ENCODE assay signal across 9 cellular contexts in the genomic region with DNA sequence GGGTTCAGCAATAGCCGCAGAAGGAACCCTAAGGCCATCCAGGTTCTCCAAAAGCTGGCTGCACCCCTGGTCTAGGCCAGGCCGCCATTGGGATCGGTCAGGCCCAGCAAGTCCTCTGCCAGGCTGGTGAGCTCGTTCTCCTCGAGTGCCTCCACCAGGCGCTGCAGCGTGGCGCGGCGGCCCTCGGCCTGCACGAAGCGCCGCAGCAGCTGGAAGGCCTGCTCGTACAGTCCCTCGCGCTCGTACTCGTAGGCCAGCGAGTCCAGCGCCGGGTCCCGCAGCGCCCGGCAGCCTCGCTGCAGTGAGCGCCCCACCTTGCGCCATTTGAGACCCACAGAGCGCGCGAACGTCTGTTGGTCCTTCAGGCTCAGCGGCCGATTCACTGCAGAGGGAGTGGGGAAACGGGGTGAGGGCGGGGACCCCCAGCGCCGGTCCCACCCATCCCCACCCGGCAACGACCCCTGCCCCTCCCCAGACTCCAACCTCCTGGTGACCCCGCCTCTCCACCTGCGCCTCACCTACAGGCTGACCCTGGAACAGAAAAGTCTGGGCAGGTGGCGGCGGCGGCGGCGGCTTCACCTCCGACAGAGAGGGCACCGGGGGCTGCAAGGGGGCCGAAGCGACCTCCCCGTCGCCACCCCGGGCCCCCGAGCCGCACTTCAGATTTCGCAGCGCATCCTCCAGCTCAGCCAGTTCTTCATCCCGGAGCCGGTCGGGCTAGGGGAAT. TPM values are rescaled to one million over a fixed set of nuclear protein-coding genes. Genes with fewer than 3 reads are reported as not detected.
A peak's percentile ranks its signal among the peaks of the same experiment; 100 is the strongest.
DNase-seq lines count a peak whose midpoint lies in the region; ATAC-seq, FAIRE-seq and TF ChIP-seq lines count a peak whose summit lies in the region.
"Had no signal": no experiment of that assay in that cellular context is flagged by ENCODE, and none has a peak within 500 bp of the region (broad histone marks: within the 10 kb centered on the region; RNA-seq: fewer than 3 reads in every experiment).

No MANE protein-coding gene starts in this region.

- H3K9me1 ChIP-seq in keratinocyte (ENCODE audit: control insufficient read depth, extremely low read depth, insufficient read depth, low read length): peaks cover 3% of the 10 kb centered on the region

- ATAC-seq in heart left ventricle (no peak), left cardiac atrium (no peak), HG02610 (IDR thresholded peaks at IDR 0.05; ENCODE audit: unreplicated experiment) (no peak)
- no peak for ATAC-seq in activated CD8-positive, alpha-beta T cell treated with anti-CD3 and anti-CD28 coated beads, Interleukin-2, amount 10 ng/mL, durations not matched to agents 7 days and 5 days

- peaks cover 35% of the 10 kb centered on the region for H3K36me3 Mint-ChIP-seq in activated CD8-positive, alpha-beta T cell treated with anti-CD3 and anti-CD28 coated beads, Interleukin-2, amount 10 ng/mL, durations not matched to agents 7 days and 5 days (ENCODE audit: low read depth)

- dilution Hi-C loops in keratinocyte (cut with MboI; ENCODE audit: extremely low pct_ligation_motif_present, low sequenced_read_pairs): no loop called here

- TF ChIP-seq CTCF in heart left ventricle (IDR thresholded peaks at IDR 0.05): no peak
- TF ChIP-seq CTCF in keratinocyte (optimal IDR thresholded peaks at IDR 0.05 in 1 of 3, IDR thresholded peaks at IDR 0.05 in 1 of 3, conservative IDR thresholded peaks at IDR 0.05 in 1 of 3; ENCODE audit: extremely low read depth in 1 of 3, insufficient read depth in 2 of 3, low read length in 3 of 3): no peak

- POLR2A ChIA-PET in activated CD8-positive, alpha-beta T cell treated with anti-CD3 and anti-CD28 coated beads, Interleukin-2, amount 10 ng/mL, durations not matched to agents 7 days and 5 days (lab: Charles Lee): interaction anchor here (0.6 to 1.2 kb wide), 6 partner anchors 10 to 181 kb away, joined by 3 to 5 read pairs (median 3); partner anchors contain the start of gene HSF4

- peak overlapping the region; percentile 41 for H3K4me2 ChIP-seq in keratinocyte (ENCODE audit: control insufficient read depth, extremely low read depth, insufficient read depth, low read depth, low read length)

- H3K27ac ChIP-seq in heart left ventricle: no peak overlapping the region
- no peak overlapping the region for H3K27ac ChIP-seq in keratinocyte (ENCODE audit: control insufficient read depth, insufficient read depth, low read length)
- H3K27ac ChIP-seq in thymus (ENCODE audit: low read depth): no peak overlapping the region

- intact Hi-C loops in heart left ventricle (cut with DNase I): loop anchor here in 8 of 10 donors (1.0 to 10.0 kb wide), 7 partner anchors 47 to 260 kb away; partner anchors contain the start of genes CBFB (in 1 of the 8) and PHAF1 (in 1 of the 8)
- intact Hi-C loops in left cardiac atrium (cut with DNase I): loop anchor here (1.0 to 5.0 kb wide), 3 partner anchors 177 to 197 kb away; no protein-coding TSS in a partner anchor

- no peak for TF ChIP-seq POLR2A in heart left ventricle (IDR thresholded peaks at IDR 0.05)

- H3K9ac ChIP-seq in keratinocyte (ENCODE audit: control insufficient read depth, extremely low read depth, insufficient read depth, low read length): no peak overlapping the region

- H3K4me3 Mint-ChIP-seq in activated CD8-positive, alpha-beta T cell treated with anti-CD3 and anti-CD28 coated beads, Interleukin-2, amount 10 ng/mL, durations not matched to agents 7 days and 5 days: peak overlapping the region; percentile 69

- CTCF ChIA-PET in activated CD8-positive, alpha-beta T cell treated with anti-CD3 and anti-CD28 coated beads, Interleukin-2, amount 10 ng/mL, durations not matched to agents 7 days and 5 days (lab: Charles Lee): interaction anchor here (0.5 to 6.9 kb wide), 82 partner anchors 9 to 282 kb away, joined by 3 to 149 read pairs (median 6); partner anchors contain the start of genes CBFB, CES4A, CIAO2B and FHOD1

- no peaks in the 10 kb centered on the region for H3K9me3 Mint-ChIP-seq in activated CD8-positive, alpha-beta T cell treated with anti-CD3 and anti-CD28 coated beads, Interleukin-2, amount 10 ng/mL, durations not matched to agents 7 days and 5 days (ENCODE audit: insufficient read depth)

- H3K27ac Mint-ChIP-seq in activated CD8-positive, alpha-beta T cell treated with anti-CD3 and anti-CD28 coated beads, Interleukin-2, amount 10 ng/mL, durations not matched to agents 7 days and 5 days: no peak overlapping the region

- H2AFZ ChIP-seq in keratinocyte (ENCODE audit: control insufficient read depth, low read length): no peak overlapping the region

- peaks cover 0 to 44% (median 25%) of the 10 kb centered on the region in 12 donors for H3K4me1 ChIP-seq in heart left ventricle
- H3K4me1 ChIP-seq in keratinocyte (ENCODE audit: control insufficient read depth, extremely low read depth, insufficient read depth, low read length): peaks cover 11% of the 10 kb centered on the region
- peaks cover 21% of the 10 kb centered on the region for H3K4me1 ChIP-seq in thymus (ENCODE audit: control insufficient read depth, insufficient read depth, low read length)

- H3K4me3 ChIP-seq in heart left ventricle (peak overlapping the region in 9 of 12 donors; percentile 14 to 40 (median 18)), keratinocyte (ENCODE audit: control insufficient read depth in 2 of 3, extremely low read depth in 1 of 3, insufficient read depth in 2 of 3, low read depth in 1 of 3, low read length in 3 of 3) (no peak overlapping the region), thymus (ENCODE audit: low read length) (peak overlapping the region; percentile 34)

- H3K9me3 ChIP-seq in heart left ventricle (no peaks in the 10 kb centered on the region), keratinocyte (ENCODE audit: control insufficient read depth, low read depth, low read length) (no peaks in the 10 kb centered on the region), thymus (ENCODE audit: control insufficient read depth) (peaks cover 3% of the 10 kb centered on the region)

- 17 to 39% (median 34%) methylated on average over 19 to 61 of the region's 61 CpGs for WGBS in heart left ventricle, 4 donors
- 48% methylated on average over 61 of the region's 61 CpGs for whole genome bisulfite sequencing in thymus

- H3K4me1 Mint-ChIP-seq in activated CD8-positive, alpha-beta T cell treated with anti-CD3 and anti-CD28 coated beads, Interleukin-2, amount 10 ng/mL, durations not matched to agents 7 days and 5 days (ENCODE audit: low read depth): peaks cover 67% of the 10 kb centered on the region

- peaks cover 7% of the 10 kb centered on the region for H4K20me1 ChIP-seq in keratinocyte (ENCODE audit: control insufficient read depth, extremely low read depth, insufficient read depth, low read length)

- H3K27me3 Mint-ChIP-seq in activated CD8-positive, alpha-beta T cell treated with anti-CD3 and anti-CD28 coated beads, Interleukin-2, amount 10 ng/mL, durations not matched to agents 7 days and 5 days (ENCODE audit: low read depth): peaks cover 3% of the 10 kb centered on the region

- H3K27me3 ChIP-seq in heart left ventricle (peaks cover 0 to 17% (median 0%) of the 10 kb centered on the region in 9 donors), keratinocyte (ENCODE audit: control insufficient read depth, extremely low read depth, insufficient read depth, low read length) (no peaks in the 10 kb centered on the region), thymus (ENCODE audit: control insufficient read depth, insufficient read depth) (peaks cover 47% of the 10 kb centered on the region)

- no peak for FAIRE-seq in keratinocyte (lab: Jason Lieb, UNC)

- H3K36me3 ChIP-seq in heart left ventricle (peaks cover 0 to 5% (median 0%) of the 10 kb centered on the region in 9 donors), keratinocyte (ENCODE audit: control insufficient read depth in 2 of 2, extremely low read depth in 1 of 2, insufficient read depth in 2 of 2, low read length in 2 of 2) (peaks cover 0 to 5% of the 10 kb centered on the region in 2 experiments), thymus (ENCODE audit: control insufficient read depth, insufficient read depth) (peaks cover 4% of the 10 kb centered on the region)

- DNase-seq in heart left ventricle (peak in 1 of 5 donors; percentile 63), left cardiac atrium (no peak), keratinocyte (ENCODE audit: low read depth, low spot score) (no peak), midbrain (lab: John Stamatoyannopoulos, UW) (no peak)
- no peak for DNase-seq in activated CD8-positive, alpha-beta T cell treated with anti-CD3 and anti-CD28 coated beads, Interleukin-2, amount 10 ng/mL, durations not matched to agents 7 days and 5 days
- DNase-seq in stimulated activated naive CD4-positive, alpha-beta T cell treated with Interleukin-2 at 50 U/mL for 16 hours (lab: John Stamatoyannopoulos, UW): no peak

- H3K79me2 ChIP-seq in keratinocyte (ENCODE audit: control insufficient read depth, insufficient read depth, low read length): no peaks in the 10 kb centered on the region

RNA-seq across cellular contexts. Expression of gene B3GNT9, which starts 3.9 kb away (rescaled TPM):
- total RNA-seq in heart left ventricle (10 to 100 TPM in 5 of 9 donors, 1 to 10 TPM in 4; 8.6 to 17.5 (median 11.9) TPM), left cardiac atrium (10 to 100 TPM; 11.3 to 15.1 TPM)
- polyA plus RNA-seq in heart left ventricle (10 to 100 TPM in 1 of 2 donors, 1 to 10 TPM in 1; 6.4 to 16.9 TPM), keratinocyte (2.6 to 5.4 TPM (median 3.9 TPM) in 3 replicates), thymus (3.2 TPM)
- 1 to 10 TPM; 6.6 to 7.2 TPM for total RNA-seq in activated CD8-positive, alpha-beta T cell treated with anti-CD3 and anti-CD28 coated beads, Interleukin-2, amount 10 ng/mL, durations not matched to agents 7 days and 5 days
- polyA plus RNA-seq in keratinocyte (2011; ENCODE audit: low read depth): 0.91 TPM
- 2.2 and 3.6 TPM in 2 replicates for polyA plus RNA-seq in keratinocyte (2011; cell fraction: cytosol; rRNA removed)
- 4.5 and 7.3 TPM in 2 replicates for polyA plus RNA-seq in keratinocyte (2011; cell fraction: nucleus; rRNA removed)
- polyA plus RNA-seq in keratinocyte (2012; ENCODE audit: low replicate concordance): 3.0 and 4.1 TPM in 2 replicates
- polyA minus RNA-seq in keratinocyte: 2.3 to 4.8 TPM (median 3.6 TPM) in 3 replicates
- polyA minus RNA-seq in keratinocyte (2011; cell fraction: cytosol; rRNA and poly(A)+ RNA removed): 5.9 TPM
- polyA minus RNA-seq in keratinocyte (2011; cell fraction: nucleus; rRNA and poly(A)+ RNA removed): 3.9 and 6.3 TPM in 2 replicates
- total RNA-seq: G401 had no signal

RNA-seq across cellular contexts. Expression of gene TRADD, which starts 5.0 kb away (rescaled TPM):
- total RNA-seq in heart left ventricle: 10 to 100 TPM in 4 of 9 donors, 1 to 10 TPM in 5; 4.7 to 14.3 (median 8.4) TPM
- 10 to 100 TPM in 1 of 2 donors, 1 to 10 TPM in 1; 6.8 to 16.2 TPM for polyA plus RNA-seq in heart left ventricle
- total RNA-seq in left cardiac atrium: 10 to 100 TPM; 10.6 to 11.1 TPM
- 10 to 100 TPM; 39.2 to 40.7 TPM for total RNA-seq in activated CD8-positive, alpha-beta T cell treated with anti-CD3 and anti-CD28 coated beads, Interleukin-2, amount 10 ng/mL, durations not matched to agents 7 days and 5 days
- polyA plus RNA-seq in keratinocyte: 12.5 to 25.0 TPM (median 12.5 TPM) in 3 replicates
- polyA plus RNA-seq in keratinocyte (2011; ENCODE audit: low read depth): 6.9 TPM
- polyA plus RNA-seq in keratinocyte (2011; cell fraction: cytosol; rRNA removed): 7.4 and 16.8 TPM in 2 replicates
- polyA plus RNA-seq in keratinocyte (2011; cell fraction: nucleus; rRNA removed): 21.3 and 27.2 TPM in 2 replicates
- 15.4 and 19.7 TPM in 2 replicates for polyA plus RNA-seq in keratinocyte (2012; ENCODE audit: low replicate concordance)
- 3.5 to 8.6 TPM (median 7.0 TPM) in 3 replicates for polyA minus RNA-seq in keratinocyte
- 20.7 TPM for polyA minus RNA-seq in keratinocyte (2011; cell fraction: cytosol; rRNA and poly(A)+ RNA removed)
- 10.0 and 11.5 TPM in 2 replicates for polyA minus RNA-seq in keratinocyte (2011; cell fraction: nucleus; rRNA and poly(A)+ RNA removed)
- polyA plus RNA-seq in thymus: 33.9 TPM

RNA-seq across cellular contexts. Expression of gene FBXL8, which starts 5.0 kb away (rescaled TPM):
- total RNA-seq in heart left ventricle (10 to 100 TPM in 1 of 9 donors, 1 to 10 TPM in 8; 5.0 to 13.4 (median 7.2) TPM), left cardiac atrium (1 to 10 TPM; 8.0 to 8.5 TPM)
- polyA plus RNA-seq in heart left ventricle (1 to 10 TPM; 5.4 to 9.2 TPM), keratinocyte (3.0 to 6.0 TPM (median 4.0 TPM) in 3 replicates), thymus (12.0 TPM)
- total RNA-seq in activated CD8-positive, alpha-beta T cell treated with anti-CD3 and anti-CD28 coated beads, Interleukin-2, amount 10 ng/mL, durations not matched to agents 7 days and 5 days: 10 to 100 TPM; 22.7 to 24.8 TPM
- 1.4 TPM for polyA plus RNA-seq in keratinocyte (2011; ENCODE audit: low read depth)
- 1.1 and 3.0 TPM in 2 replicates for polyA plus RNA-seq in keratinocyte (2011; cell fraction: cytosol; rRNA removed)
- polyA plus RNA-seq in keratinocyte (2011; cell fraction: nucleus; rRNA removed): 25.3 and 44.1 TPM in 2 replicates
- polyA plus RNA-seq in keratinocyte (2012; ENCODE audit: low replicate concordance): 4.0 and 4.9 TPM in 2 replicates
- polyA minus RNA-seq in keratinocyte: 1.3 to 2.0 TPM (median 1.3 TPM) in 3 replicates
- 4.6 TPM for polyA minus RNA-seq in keratinocyte (2011; cell fraction: cytosol; rRNA and poly(A)+ RNA removed)
- 8.6 and 11.6 TPM in 2 replicates for polyA minus RNA-seq in keratinocyte (2011; cell fraction: nucleus; rRNA and poly(A)+ RNA removed)

RNA-seq across cellular contexts. Expression of gene HSF4, which starts 9.8 kb away (rescaled TPM):
- total RNA-seq in heart left ventricle (10 to 100 TPM; 11.6 to 62.4 (median 35.4) TPM), left cardiac atrium (10 to 100 TPM; 24.3 to 48.1 TPM)
- polyA plus RNA-seq in heart left ventricle (10 to 100 TPM in 1 of 2 donors, 1 to 10 TPM in 1; 5.9 to 62.5 TPM), keratinocyte (4.3 to 10.7 TPM (median 4.9 TPM) in 3 replicates), thymus (50.8 TPM)
- 10 to 100 TPM; 31.5 to 34.4 TPM for total RNA-seq in activated CD8-positive, alpha-beta T cell treated with anti-CD3 and anti-CD28 coated beads, Interleukin-2, amount 10 ng/mL, durations not matched to agents 7 days and 5 days
- polyA plus RNA-seq in keratinocyte (2011; ENCODE audit: low read depth): 7.2 TPM
- 0.69 and 0.79 TPM in 2 replicates for polyA plus RNA-seq in keratinocyte (2011; cell fraction: cytosol; rRNA removed)
- polyA plus RNA-seq in keratinocyte (2011; cell fraction: nucleus; rRNA removed): 63.1 and 85.5 TPM in 2 replicates
- polyA plus RNA-seq in keratinocyte (2012; ENCODE audit: low replicate concordance): 5.2 and 10.5 TPM in 2 replicates
- 3.3 to 6.5 TPM (median 3.7 TPM) in 3 replicates for polyA minus RNA-seq in keratinocyte
- 5.0 TPM for polyA minus RNA-seq in keratinocyte (2011; cell fraction: cytosol; rRNA and poly(A)+ RNA removed)
- 5.1 and 7.1 TPM in 2 replicates for polyA minus RNA-seq in keratinocyte (2011; cell fraction: nucleus; rRNA and poly(A)+ RNA removed)

RNA-seq across cellular contexts. Expression of gene NOL3, which starts 15.6 kb away (rescaled TPM):
- 100 to 1,000 TPM in 1 of 9 donors, 10 to 100 TPM in 8; 64.9 to 119 (median 77.4) TPM for total RNA-seq in heart left ventricle
- polyA plus RNA-seq in heart left ventricle: 100 to 1,000 TPM; 112 to 121 TPM
- 10 to 100 TPM; 58.6 to 80.5 TPM for total RNA-seq in left cardiac atrium
- total RNA-seq in activated CD8-positive, alpha-beta T cell treated with anti-CD3 and anti-CD28 coated beads, Interleukin-2, amount 10 ng/mL, durations not matched to agents 7 days and 5 days: 1 to 10 TPM; 7.4 to 8.2 TPM
- polyA plus RNA-seq in keratinocyte: 10.5 to 18.1 TPM (median 16.8 TPM) in 3 replicates
- 21.7 TPM for polyA plus RNA-seq in keratinocyte (2011; ENCODE audit: low read depth)
- 7.2 and 11.5 TPM in 2 replicates for polyA plus RNA-seq in keratinocyte (2011; cell fraction: cytosol; rRNA removed)
- polyA plus RNA-seq in keratinocyte (2011; cell fraction: nucleus; rRNA removed): 55.7 and 63.3 TPM in 2 replicates
- 15.0 and 33.9 TPM in 2 replicates for polyA plus RNA-seq in keratinocyte (2012; ENCODE audit: low replicate concordance)
- polyA minus RNA-seq in keratinocyte: 4.8 to 13.2 TPM (median 7.5 TPM) in 3 replicates
- polyA minus RNA-seq in keratinocyte (2011; cell fraction: cytosol; rRNA and poly(A)+ RNA removed): 8.4 TPM
- 4.7 and 6.0 TPM in 2 replicates for polyA minus RNA-seq in keratinocyte (2011; cell fraction: nucleus; rRNA and poly(A)+ RNA removed)
- 28.2 TPM for polyA plus RNA-seq in thymus

Comparison
In these comparisons a context has a peak if more than half of its experiments do, and no peak if none do; other contexts are left out.
1. H3K4me3 ChIP-seq: peak in heart left ventricle (9 of 12) and thymus (single experiment); none in keratinocyte (0 of 3).